9 cellular contexts compared by ENCODE assay signal in the genomic region with DNA sequence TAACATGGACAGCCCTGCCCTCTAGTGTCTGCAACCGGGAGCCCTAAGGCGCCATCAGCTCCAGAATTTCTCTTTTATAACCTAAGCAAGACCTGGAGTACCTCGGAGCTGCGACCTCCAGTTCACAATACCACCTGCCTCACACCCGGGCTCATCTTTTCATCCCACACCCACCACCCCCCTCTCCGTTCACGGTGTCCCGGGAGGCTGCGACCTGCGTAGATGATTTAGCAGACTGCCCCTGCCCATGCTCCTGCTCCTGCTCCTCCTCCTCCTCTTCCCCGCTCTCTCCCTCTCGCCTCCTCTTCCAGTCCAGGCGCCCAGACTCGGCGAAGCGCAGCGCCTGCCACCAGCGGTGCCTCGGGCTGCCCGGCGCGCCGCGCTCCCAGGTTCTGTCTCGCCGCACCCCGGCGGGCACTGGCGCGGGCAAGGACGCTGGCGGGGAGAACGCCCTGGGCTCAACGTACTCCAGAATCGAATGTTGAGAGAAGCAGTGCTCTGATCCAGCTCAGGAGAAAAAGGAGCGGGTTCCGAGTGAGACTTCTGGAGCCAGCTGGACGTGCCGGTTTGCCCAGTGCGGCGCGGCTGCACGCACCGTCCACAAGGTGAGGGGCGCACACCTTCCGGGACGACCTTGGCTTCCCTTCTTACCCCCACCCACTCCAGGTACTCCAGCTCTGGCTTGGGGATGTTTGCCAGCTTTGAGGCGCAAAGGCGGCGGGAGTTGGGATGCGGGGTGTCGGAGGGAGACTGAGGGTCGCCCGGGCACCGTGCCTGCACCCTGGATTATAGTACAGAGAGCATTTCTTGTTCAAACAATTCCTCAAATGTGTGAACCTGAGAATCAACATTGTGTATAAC. TPM values are rescaled to one million over a fixed set of nuclear protein-coding genes. Genes with fewer than 3 reads are reported as not detected.
DNase-seq lines count a peak whose midpoint lies in the region; ATAC-seq, FAIRE-seq and TF ChIP-seq lines count a peak whose summit lies in the region.
"Had no signal": no experiment of that assay in that cellular context is flagged by ENCODE, and none has a peak within 500 bp of the region (broad histone marks: within the 10 kb centered on the region; RNA-seq: fewer than 3 reads in every experiment).

A gene with protein sequence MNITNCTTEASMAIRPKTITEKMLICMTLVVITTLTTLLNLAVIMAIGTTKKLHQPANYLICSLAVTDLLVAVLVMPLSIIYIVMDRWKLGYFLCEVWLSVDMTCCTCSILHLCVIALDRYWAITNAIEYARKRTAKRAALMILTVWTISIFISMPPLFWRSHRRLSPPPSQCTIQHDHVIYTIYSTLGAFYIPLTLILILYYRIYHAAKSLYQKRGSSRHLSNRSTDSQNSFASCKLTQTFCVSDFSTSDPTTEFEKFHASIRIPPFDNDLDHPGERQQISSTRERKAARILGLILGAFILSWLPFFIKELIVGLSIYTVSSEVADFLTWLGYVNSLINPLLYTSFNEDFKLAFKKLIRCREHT (plus strand): TSS at position 310 of the 861 bp plus-strand sequence. CDS start 77,807 bp downstream, outside the sequence.

- in situ Hi-C loops in GM13977 (cut with MboI; ENCODE audit: low pct_unique_long_range_greater_than_20kb, low sequenced_read_pairs, unreplicated experiment), result no loop called here

- ATAC-seq in HG03378 (IDR thresholded peaks at IDR 0.05; ENCODE audit: unreplicated experiment), result peak; percentile 79

- no peak for TF ChIP-seq EP300 in H1 (IDR thresholded peaks at IDR 0.05; ENCODE audit: borderline replicate concordance in 1 of 2, low read depth in 2 of 2, low read length in 2 of 2)

- CTCF ChIA-PET in AG04450 (lab: Charles Lee) (interaction anchor here (1.4 kb wide), 2 partner anchors 14 to 1181 kb away, joined by 3 read pairs; no protein-coding TSS in a partner anchor), H1 (lab: Charles Lee; ENCODE audit: partially characterized antibody) (interaction anchor here (0.6 to 4.1 kb wide), 23 partner anchors 9 to 1459 kb away, joined by 3 to 43 read pairs (median 3); no protein-coding TSS in a partner anchor)

- POLR2A ChIA-PET in AG04450 (lab: Yijun Ruan, JAX) (no interaction called here), H1 (lab: Charles Lee; ENCODE audit: partially characterized antibody) (interaction anchor here (0.8 to 1.0 kb wide), 2 partner anchors 22 to 78 kb away, joined by 3 read pairs; no protein-coding TSS in a partner anchor)

- H3K4me3 ChIP-seq in AG04450 (ENCODE audit: low read depth, low read length) (peak within 1 kb of the TSS; percentile 10; the same call in 1 of the 2 replicates), OCI-LY3 (ENCODE audit: low read length) (no peak within 1 kb of the TSS), H1 (ENCODE audit: extremely low read depth in 1 of 4, insufficient read depth in 2 of 4, low read depth in 3 of 4, low read length in 4 of 4) (peak within 1 kb of the TSS; percentile 41 to 73 (median 66)), mucosa of stomach (ENCODE audit: low read length) (peak within 1 kb of the TSS; percentile 7)

- H3K27ac ChIP-seq in AG04450 (ENCODE audit: low read depth, low read length) (no peak within 1 kb of the TSS), OCI-LY3 (ENCODE audit: low read length) (no peak within 1 kb of the TSS), H1 (ENCODE audit: low read depth, low read length) (no peak within 1 kb of the TSS)

- peak within 1 kb of the TSS; percentile 21 for H4K5ac ChIP-seq in H1 (ENCODE audit: insufficient read length, low read depth, low read length)

- FAIRE-seq in H1 (lab: Jason Lieb, UNC), result peak; percentile 45

- H2BK12ac ChIP-seq in H1 (ENCODE audit: low read depth, low read length), result peak within 1 kb of the TSS; percentile 60; the same call in 1 of the 2 replicates

- no peak within 1 kb of the TSS for H3K23ac ChIP-seq in H1 (ENCODE audit: insufficient read length)

- TF ChIP-seq RAD21 in H1 (IDR thresholded peaks at IDR 0.05 in 1 of 2, conservative IDR thresholded peaks at IDR 0.05 in 1 of 2; ENCODE audit: low read depth in 2 of 2, low read length in 2 of 2), result peak; percentile 93 to 95; a peak in 3 of 4 replicates

- H2BK5ac ChIP-seq in H1 (ENCODE audit: low read depth, low read length), result peak within 1 kb of the TSS; percentile 40; the same call in 1 of the 2 replicates

- H2AK5ac ChIP-seq in H1 (ENCODE audit: low read depth, low read length), result no peak within 1 kb of the TSS

- H3K79me1 ChIP-seq in H1 (ENCODE audit: low read depth, low read length), result no peaks in the 10 kb centered on the region

- H3K18ac ChIP-seq in H1 (ENCODE audit: extremely low read depth, low read length), result peak within 1 kb of the TSS; percentile 51

- peaks cover 12% of the 10 kb centered on the region for H3K23me2 ChIP-seq in H1 (ENCODE audit: low read depth, low read length)

- peak within 1 kb of the TSS; percentile 77; the same call in 1 of the 2 replicates for H2BK15ac ChIP-seq in H1 (ENCODE audit: low read length)

- H3K9ac ChIP-seq in OCI-LY3 (ENCODE audit: low read length) (no peak within 1 kb of the TSS), H1 (replicated peaks in 1 of 4; ENCODE audit: extremely low read depth in 1 of 4, low read depth in 3 of 4, low read length in 3 of 4) (peak within 1 kb of the TSS in 3 of 4 experiments; percentile 9 to 56 (median 26); a peak in 4 of 7 replicates), mucosa of stomach (ENCODE audit: low read length) (peak within 1 kb of the TSS; percentile 40)

- H2BK120ac ChIP-seq in H1 (replicated peaks; ENCODE audit: low read depth, low read length), result no peak within 1 kb of the TSS

- TF ChIP-seq CTCF in AG04450 (IDR thresholded peaks at IDR 0.05; ENCODE audit: low read depth, low read length) (peak; percentile 51), GM13977 (IDR thresholded peaks at IDR 0.05; ENCODE audit: extremely low read depth, insufficient read depth, missing control alignments) (peak; percentile 61), OCI-LY3 (IDR thresholded peaks at IDR 0.05; ENCODE audit: low read depth, low read length) (peak; percentile 24; the same call in 1 of the 2 replicates), H1 (IDR thresholded peaks at IDR 0.05; ENCODE audit: control extremely low read depth in 1 of 3, insufficient read depth in 1 of 3, low read depth in 1 of 3, low read length in 3 of 3) (peak; percentile 74 to 95 (median 87))

- TF ChIP-seq POLR2A in H1 (IDR thresholded peaks at IDR 0.05; ENCODE audit: control extremely low read depth in 1 of 2, low read depth in 2 of 2, low read length in 2 of 2), result no peak

- H4K91ac ChIP-seq in H1 (replicated peaks; ENCODE audit: insufficient read length, low read length), result peak within 1 kb of the TSS; percentile 89

- no peak within 1 kb of the TSS for H3K56ac ChIP-seq in H1 (replicated peaks; ENCODE audit: insufficient read length, low read depth, low read length)

- H2AFZ ChIP-seq in OCI-LY3 (ENCODE audit: low read depth, low read length) (no peak within 1 kb of the TSS), H1 (ENCODE audit: low read length) (peak within 1 kb of the TSS; percentile 99)

- H3K36me3 ChIP-seq in OCI-LY3 (replicated peaks; ENCODE audit: low read depth, low read length) (no peaks in the 10 kb centered on the region), H1 (ENCODE audit: control insufficient read depth in 2 of 4, insufficient read depth in 4 of 4, low read length in 3 of 4) (no peaks in the 10 kb centered on the region), mucosa of stomach (ENCODE audit: control insufficient read depth, insufficient read depth, low read length) (no peaks in the 10 kb centered on the region)

- H3K79me2 ChIP-seq in OCI-LY3 (ENCODE audit: low read length), result no peaks in the 10 kb centered on the region
- no peaks in the 10 kb centered on the region for H3K79me2 ChIP-seq in H1 (ENCODE audit: control insufficient read depth in 1 of 2, insufficient read depth in 2 of 2, low read length in 2 of 2)

- no peaks in the 10 kb centered on the region for H3K9me3 ChIP-seq in AG04450 (ENCODE audit: control insufficient read depth, insufficient read depth, low read length)
- H3K9me3 ChIP-seq in OCI-LY3 (ENCODE audit: insufficient read depth, low read length), result no peaks in the 10 kb centered on the region
- no peaks in the 10 kb centered on the region for H3K9me3 ChIP-seq in H1 (ENCODE audit: insufficient read depth in 2 of 2, low read depth in 1 of 2, low read length in 1 of 2)
- no peaks in the 10 kb centered on the region for H3K9me3 ChIP-seq in mucosa of stomach (ENCODE audit: control insufficient read depth, low read length)

- no peak within 1 kb of the TSS for H3K4ac ChIP-seq in H1 (replicated peaks; ENCODE audit: insufficient read length, low read depth, low read length)

- no peak within 1 kb of the TSS for H3K14ac ChIP-seq in H1 (ENCODE audit: insufficient read length)

- H2BK20ac ChIP-seq in H1 (ENCODE audit: low read length), result no peak within 1 kb of the TSS

- H3K4me1 ChIP-seq in OCI-LY3 (ENCODE audit: low read length), result peaks cover 7% of the 10 kb centered on the region; the same call in 1 of the 2 replicates
- H3K4me1 ChIP-seq in H1 (replicated peaks in 1 of 4; ENCODE audit: control insufficient read depth in 3 of 4, insufficient read depth in 4 of 4, low read length in 3 of 4), result peaks cover 0 to 6% (median under 1%) of the 10 kb centered on the region in 4 experiments; a peak in 5 of 7 replicates
- peaks cover 6% of the 10 kb centered on the region for H3K4me1 ChIP-seq in mucosa of stomach (ENCODE audit: control insufficient read depth, insufficient read depth, low read length)

- peak within 1 kb of the TSS; percentile 79 for H4K8ac ChIP-seq in H1 (ENCODE audit: extremely low read depth, insufficient read depth, low read length)

- no peak for DNase-seq in AG04450 (ENCODE audit: low read depth, low spot score)
- DNase-seq in GM13977 (ENCODE audit: low spot score), result peak; percentile 68
- peak in 1 of 2 experiments; percentile 90 for DNase-seq in H1 (ENCODE audit: low read depth in 1 of 2, low spot score in 2 of 2)
- no peak for DNase-seq in NOMO-1 treated with dmso at 0.1 percent for 144 hours (lab: John Stamatoyannopoulos, UW; ENCODE audit: unreplicated experiment)
- DNase-seq in inferior parietal cortex (ENCODE audit: extremely low spot score), result no peak

- 5% methylated on average over 48 of the region's 55 CpGs; no CpG with 5 or more reads in 1 of the 2 experiments for WGBS in H1 (ENCODE audit: extremely low coverage in 1 of 2, insufficient coverage in 1 of 2, insufficient read length in 1 of 2, insufficient replicate concordance in 2 of 2, low coverage in 1 of 2, low lambda C conversion rate in 2 of 2, missing lambda C conversion rate in 1 of 2), 2 experiments

- H4K20me1 ChIP-seq in OCI-LY3 (ENCODE audit: insufficient read depth, low read length), result no peaks in the 10 kb centered on the region
- no peaks in the 10 kb centered on the region for H4K20me1 ChIP-seq in H1 (replicated peaks in 1 of 2; ENCODE audit: control insufficient read depth in 1 of 2, insufficient read depth in 2 of 2, low read length in 2 of 2)

- H3K4me2 ChIP-seq in OCI-LY3 (ENCODE audit: low read length), result no peak within 1 kb of the TSS
- peak within 1 kb of the TSS; percentile 80 to 99 for H3K4me2 ChIP-seq in H1 (ENCODE audit: insufficient read depth in 1 of 2, low read depth in 2 of 2, low read length in 2 of 2)

- H3K27me3 ChIP-seq in AG04450 (ENCODE audit: control insufficient read depth, insufficient read depth, low read length) (peaks cover 7% of the 10 kb centered on the region), OCI-LY3 (ENCODE audit: low read depth, low read length) (0 out of 2 replicates have a peak, but pooled peaks cover 4% of the 10 kb centered on the region), H1 (replicated peaks in 1 of 4; ENCODE audit: control insufficient read depth in 3 of 4, extremely low read depth in 1 of 4, insufficient read depth in 3 of 4, low read length in 3 of 4) (peaks cover 4 to 18% (median 17%) of the 10 kb centered on the region in 4 experiments), mucosa of stomach (ENCODE audit: control insufficient read depth, insufficient read depth, low read length) (peaks cover 20% of the 10 kb centered on the region)

RNA-seq across cellular contexts. Expression of the gene that starts here (rescaled TPM):
- polyA plus RNA-seq in AG04450 (2011; rRNA removed) (not detected in 2 replicates), H1 (2011; rRNA removed) (0.09 TPM in 2 replicates)
- not detected in 2 replicates for polyA minus RNA-seq in AG04450 (2011; rRNA and poly(A)+ RNA removed)
- not detected in 2 replicates for total RNA-seq in H1 (2021; fragmentation: NEBNext Ultra II Directional; extraction: Animal tissue kit (Norgen Biotek cat#: 25700))
- 0.03 TPM for polyA plus RNA-seq in H1 (2011; cell fraction: cytosol; rRNA removed)
- 0.09 TPM for polyA plus RNA-seq in H1 (2011; cell fraction: nucleus; rRNA removed)
- polyA plus RNA-seq in H1 (2012, experiment 1 of 2), result 0.08 to 0.22 TPM (median 0.11 TPM) in 3 of 4 replicates, not detected in the other
- polyA plus RNA-seq in H1 (2012, experiment 2 of 2), result 0.08 TPM
- polyA plus RNA-seq in H1 (2013, experiment 1 of 2), result 0.14 TPM
- polyA plus RNA-seq in H1 (2013, experiment 2 of 2), result 0.07 TPM
- not detected in 2 replicates for polyA minus RNA-seq in H1 (2011; rRNA and poly(A)+ RNA removed)
- not detected for polyA minus RNA-seq in H1 (2011; cell fraction: cytosol; rRNA and poly(A)+ RNA removed)
- 0.30 TPM for polyA minus RNA-seq in H1 (2011; cell fraction: nucleus; rRNA and poly(A)+ RNA removed)
- total RNA-seq: natural killer cell treated with Interleukin-12 subunit alpha and Interleukin-12 subunit beta and Interleukin-15 and Interleukin-18, amount 100 ng/mL, for 72 hours had no signal

Comparison
In these comparisons a context has a peak if more than half of its experiments do, and no peak if none do; other contexts are left out.
1. CTCF ChIP-seq: peak in every context shown above with its lines; median percentile 87 in H1; 61 in GM13977; 51 in AG04450; 24 in OCI-LY3.